2 cellular contexts compared by ENCODE assay signal in the genomic region with DNA sequence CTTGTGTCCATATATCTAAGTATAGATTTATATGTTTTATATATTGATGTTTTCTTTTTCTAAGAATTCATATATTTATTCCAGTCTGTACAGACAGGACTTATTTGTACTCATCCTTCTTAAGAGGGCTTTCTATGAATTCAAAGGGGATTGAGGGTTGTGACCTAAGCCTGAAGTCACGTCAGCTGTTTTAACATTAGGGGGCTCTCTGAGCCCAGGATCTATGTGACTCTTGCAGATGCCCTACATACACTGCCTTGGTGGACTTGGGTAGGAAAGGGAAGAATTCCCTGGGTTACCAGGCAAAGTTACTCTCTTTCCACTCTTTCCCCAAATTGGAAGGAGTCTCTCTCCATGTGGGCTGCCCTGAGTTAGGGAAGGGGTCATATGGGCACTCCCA.
TF ChIP-seq lines count a peak whose summit lies in the region.

No MANE protein-coding gene starts in this region.

TF ChIP-seq in GM23338, 12 proteins besides CTCF, POLR2A, EP300 and RAD21 (continues in another document):
- TF ChIP-seq, protein P1, sequence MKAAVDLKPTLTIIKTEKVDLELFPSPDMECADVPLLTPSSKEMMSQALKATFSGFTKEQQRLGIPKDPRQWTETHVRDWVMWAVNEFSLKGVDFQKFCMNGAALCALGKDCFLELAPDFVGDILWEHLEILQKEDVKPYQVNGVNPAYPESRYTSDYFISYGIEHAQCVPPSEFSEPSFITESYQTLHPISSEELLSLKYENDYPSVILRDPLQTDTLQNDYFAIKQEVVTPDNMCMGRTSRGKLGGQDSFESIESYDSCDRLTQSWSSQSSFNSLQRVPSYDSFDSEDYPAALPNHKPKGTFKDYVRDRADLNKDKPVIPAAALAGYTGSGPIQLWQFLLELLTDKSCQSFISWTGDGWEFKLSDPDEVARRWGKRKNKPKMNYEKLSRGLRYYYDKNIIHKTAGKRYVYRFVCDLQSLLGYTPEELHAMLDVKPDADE (IDR thresholded peaks at IDR 0.05): no peak
- no peak for TF ChIP-seq CREB1 (CRISPR knock-in tag; IDR thresholded peaks at IDR 0.05; ENCODE audit: low read depth)
- TF ChIP-seq JUNB (IDR thresholded peaks at IDR 0.05; ENCODE audit: unreplicated experiment): no peak
- no peak for TF ChIP-seq EZH2phosphoT487 (IDR thresholded peaks at IDR 0.05; ENCODE audit: unreplicated experiment)
- no peak for TF ChIP-seq ZNF114 (CRISPR knock-in tag; IDR thresholded peaks at IDR 0.05)
- no peak for TF ChIP-seq EZH2 (IDR thresholded peaks at IDR 0.05; ENCODE audit: low read depth, unreplicated experiment)
- no peak for TF ChIP-seq STAT1 (IDR thresholded peaks at IDR 0.05; ENCODE audit: unreplicated experiment)
- TF ChIP-seq ZNF331 (CRISPR knock-in tag; IDR thresholded peaks at IDR 0.05; ENCODE audit: low read depth): no peak
- TF ChIP-seq, protein P2, sequence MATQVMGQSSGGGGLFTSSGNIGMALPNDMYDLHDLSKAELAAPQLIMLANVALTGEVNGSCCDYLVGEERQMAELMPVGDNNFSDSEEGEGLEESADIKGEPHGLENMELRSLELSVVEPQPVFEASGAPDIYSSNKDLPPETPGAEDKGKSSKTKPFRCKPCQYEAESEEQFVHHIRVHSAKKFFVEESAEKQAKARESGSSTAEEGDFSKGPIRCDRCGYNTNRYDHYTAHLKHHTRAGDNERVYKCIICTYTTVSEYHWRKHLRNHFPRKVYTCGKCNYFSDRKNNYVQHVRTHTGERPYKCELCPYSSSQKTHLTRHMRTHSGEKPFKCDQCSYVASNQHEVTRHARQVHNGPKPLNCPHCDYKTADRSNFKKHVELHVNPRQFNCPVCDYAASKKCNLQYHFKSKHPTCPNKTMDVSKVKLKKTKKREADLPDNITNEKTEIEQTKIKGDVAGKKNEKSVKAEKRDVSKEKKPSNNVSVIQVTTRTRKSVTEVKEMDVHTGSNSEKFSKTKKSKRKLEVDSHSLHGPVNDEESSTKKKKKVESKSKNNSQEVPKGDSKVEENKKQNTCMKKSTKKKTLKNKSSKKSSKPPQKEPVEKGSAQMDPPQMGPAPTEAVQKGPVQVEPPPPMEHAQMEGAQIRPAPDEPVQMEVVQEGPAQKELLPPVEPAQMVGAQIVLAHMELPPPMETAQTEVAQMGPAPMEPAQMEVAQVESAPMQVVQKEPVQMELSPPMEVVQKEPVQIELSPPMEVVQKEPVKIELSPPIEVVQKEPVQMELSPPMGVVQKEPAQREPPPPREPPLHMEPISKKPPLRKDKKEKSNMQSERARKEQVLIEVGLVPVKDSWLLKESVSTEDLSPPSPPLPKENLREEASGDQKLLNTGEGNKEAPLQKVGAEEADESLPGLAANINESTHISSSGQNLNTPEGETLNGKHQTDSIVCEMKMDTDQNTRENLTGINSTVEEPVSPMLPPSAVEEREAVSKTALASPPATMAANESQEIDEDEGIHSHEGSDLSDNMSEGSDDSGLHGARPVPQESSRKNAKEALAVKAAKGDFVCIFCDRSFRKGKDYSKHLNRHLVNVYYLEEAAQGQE (IDR thresholded peaks at IDR 0.05; ENCODE audit: unreplicated experiment): no peak
- TF ChIP-seq NANOG (IDR thresholded peaks at IDR 0.05; ENCODE audit: borderline replicate concordance): no peak

TF ChIP-seq in WTC11, 78 proteins besides CTCF, POLR2A, EP300 and RAD21:
- TF ChIP-seq, protein P3, sequence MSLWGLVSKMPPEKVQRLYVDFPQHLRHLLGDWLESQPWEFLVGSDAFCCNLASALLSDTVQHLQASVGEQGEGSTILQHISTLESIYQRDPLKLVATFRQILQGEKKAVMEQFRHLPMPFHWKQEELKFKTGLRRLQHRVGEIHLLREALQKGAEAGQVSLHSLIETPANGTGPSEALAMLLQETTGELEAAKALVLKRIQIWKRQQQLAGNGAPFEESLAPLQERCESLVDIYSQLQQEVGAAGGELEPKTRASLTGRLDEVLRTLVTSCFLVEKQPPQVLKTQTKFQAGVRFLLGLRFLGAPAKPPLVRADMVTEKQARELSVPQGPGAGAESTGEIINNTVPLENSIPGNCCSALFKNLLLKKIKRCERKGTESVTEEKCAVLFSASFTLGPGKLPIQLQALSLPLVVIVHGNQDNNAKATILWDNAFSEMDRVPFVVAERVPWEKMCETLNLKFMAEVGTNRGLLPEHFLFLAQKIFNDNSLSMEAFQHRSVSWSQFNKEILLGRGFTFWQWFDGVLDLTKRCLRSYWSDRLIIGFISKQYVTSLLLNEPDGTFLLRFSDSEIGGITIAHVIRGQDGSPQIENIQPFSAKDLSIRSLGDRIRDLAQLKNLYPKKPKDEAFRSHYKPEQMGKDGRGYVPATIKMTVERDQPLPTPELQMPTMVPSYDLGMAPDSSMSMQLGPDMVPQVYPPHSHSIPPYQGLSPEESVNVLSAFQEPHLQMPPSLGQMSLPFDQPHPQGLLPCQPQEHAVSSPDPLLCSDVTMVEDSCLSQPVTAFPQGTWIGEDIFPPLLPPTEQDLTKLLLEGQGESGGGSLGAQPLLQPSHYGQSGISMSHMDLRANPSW (CRISPR knock-in tag; conservative IDR thresholded peaks at IDR 0.05; ENCODE audit: low read depth): no peak
- TF ChIP-seq, protein P4, sequence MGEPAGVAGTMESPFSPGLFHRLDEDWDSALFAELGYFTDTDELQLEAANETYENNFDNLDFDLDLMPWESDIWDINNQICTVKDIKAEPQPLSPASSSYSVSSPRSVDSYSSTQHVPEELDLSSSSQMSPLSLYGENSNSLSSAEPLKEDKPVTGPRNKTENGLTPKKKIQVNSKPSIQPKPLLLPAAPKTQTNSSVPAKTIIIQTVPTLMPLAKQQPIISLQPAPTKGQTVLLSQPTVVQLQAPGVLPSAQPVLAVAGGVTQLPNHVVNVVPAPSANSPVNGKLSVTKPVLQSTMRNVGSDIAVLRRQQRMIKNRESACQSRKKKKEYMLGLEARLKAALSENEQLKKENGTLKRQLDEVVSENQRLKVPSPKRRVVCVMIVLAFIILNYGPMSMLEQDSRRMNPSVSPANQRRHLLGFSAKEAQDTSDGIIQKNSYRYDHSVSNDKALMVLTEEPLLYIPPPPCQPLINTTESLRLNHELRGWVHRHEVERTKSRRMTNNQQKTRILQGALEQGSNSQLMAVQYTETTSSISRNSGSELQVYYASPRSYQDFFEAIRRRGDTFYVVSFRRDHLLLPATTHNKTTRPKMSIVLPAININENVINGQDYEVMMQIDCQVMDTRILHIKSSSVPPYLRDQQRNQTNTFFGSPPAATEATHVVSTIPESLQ (CRISPR knock-in tag; IDR thresholded peaks at IDR 0.05): no peak
- TF ChIP-seq ZNF423 (CRISPR knock-in tag; IDR thresholded peaks at IDR 0.05): no peak
- TF ChIP-seq, protein P5, sequence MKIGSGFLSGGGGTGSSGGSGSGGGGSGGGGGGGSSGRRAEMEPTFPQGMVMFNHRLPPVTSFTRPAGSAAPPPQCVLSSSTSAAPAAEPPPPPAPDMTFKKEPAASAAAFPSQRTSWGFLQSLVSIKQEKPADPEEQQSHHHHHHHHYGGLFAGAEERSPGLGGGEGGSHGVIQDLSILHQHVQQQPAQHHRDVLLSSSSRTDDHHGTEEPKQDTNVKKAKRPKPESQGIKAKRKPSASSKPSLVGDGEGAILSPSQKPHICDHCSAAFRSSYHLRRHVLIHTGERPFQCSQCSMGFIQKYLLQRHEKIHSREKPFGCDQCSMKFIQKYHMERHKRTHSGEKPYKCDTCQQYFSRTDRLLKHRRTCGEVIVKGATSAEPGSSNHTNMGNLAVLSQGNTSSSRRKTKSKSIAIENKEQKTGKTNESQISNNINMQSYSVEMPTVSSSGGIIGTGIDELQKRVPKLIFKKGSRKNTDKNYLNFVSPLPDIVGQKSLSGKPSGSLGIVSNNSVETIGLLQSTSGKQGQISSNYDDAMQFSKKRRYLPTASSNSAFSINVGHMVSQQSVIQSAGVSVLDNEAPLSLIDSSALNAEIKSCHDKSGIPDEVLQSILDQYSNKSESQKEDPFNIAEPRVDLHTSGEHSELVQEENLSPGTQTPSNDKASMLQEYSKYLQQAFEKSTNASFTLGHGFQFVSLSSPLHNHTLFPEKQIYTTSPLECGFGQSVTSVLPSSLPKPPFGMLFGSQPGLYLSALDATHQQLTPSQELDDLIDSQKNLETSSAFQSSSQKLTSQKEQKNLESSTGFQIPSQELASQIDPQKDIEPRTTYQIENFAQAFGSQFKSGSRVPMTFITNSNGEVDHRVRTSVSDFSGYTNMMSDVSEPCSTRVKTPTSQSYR (CRISPR knock-in tag; IDR thresholded peaks at IDR 0.05): no peak
- no peak for TF ChIP-seq NFE2L1 (CRISPR knock-in tag; IDR thresholded peaks at IDR 0.05)
- TF ChIP-seq NR1H2 (CRISPR knock-in tag; IDR thresholded peaks at IDR 0.05): no peak
- TF ChIP-seq FOXP1 (CRISPR knock-in tag; IDR thresholded peaks at IDR 0.05; ENCODE audit: borderline replicate concordance): no peak
- no peak for TF ChIP-seq NR3C1 (CRISPR knock-in tag; conservative IDR thresholded peaks at IDR 0.05; ENCODE audit: low read depth)
- no peak for TF ChIP-seq SMAD3 (CRISPR knock-in tag; IDR thresholded peaks at IDR 0.05; ENCODE audit: borderline replicate concordance)
- TF ChIP-seq, protein P6, sequence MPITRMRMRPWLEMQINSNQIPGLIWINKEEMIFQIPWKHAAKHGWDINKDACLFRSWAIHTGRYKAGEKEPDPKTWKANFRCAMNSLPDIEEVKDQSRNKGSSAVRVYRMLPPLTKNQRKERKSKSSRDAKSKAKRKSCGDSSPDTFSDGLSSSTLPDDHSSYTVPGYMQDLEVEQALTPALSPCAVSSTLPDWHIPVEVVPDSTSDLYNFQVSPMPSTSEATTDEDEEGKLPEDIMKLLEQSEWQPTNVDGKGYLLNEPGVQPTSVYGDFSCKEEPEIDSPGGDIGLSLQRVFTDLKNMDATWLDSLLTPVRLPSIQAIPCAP (CRISPR knock-in tag; IDR thresholded peaks at IDR 0.05): no peak
- TF ChIP-seq, protein P7, sequence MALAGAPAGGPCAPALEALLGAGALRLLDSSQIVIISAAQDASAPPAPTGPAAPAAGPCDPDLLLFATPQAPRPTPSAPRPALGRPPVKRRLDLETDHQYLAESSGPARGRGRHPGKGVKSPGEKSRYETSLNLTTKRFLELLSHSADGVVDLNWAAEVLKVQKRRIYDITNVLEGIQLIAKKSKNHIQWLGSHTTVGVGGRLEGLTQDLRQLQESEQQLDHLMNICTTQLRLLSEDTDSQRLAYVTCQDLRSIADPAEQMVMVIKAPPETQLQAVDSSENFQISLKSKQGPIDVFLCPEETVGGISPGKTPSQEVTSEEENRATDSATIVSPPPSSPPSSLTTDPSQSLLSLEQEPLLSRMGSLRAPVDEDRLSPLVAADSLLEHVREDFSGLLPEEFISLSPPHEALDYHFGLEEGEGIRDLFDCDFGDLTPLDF (CRISPR knock-in tag; IDR thresholded peaks at IDR 0.05): no peak
- TF ChIP-seq ETV6 (CRISPR knock-in tag; IDR thresholded peaks at IDR 0.05): no peak
- no peak for TF ChIP-seq TP53 (CRISPR knock-in tag; IDR thresholded peaks at IDR 0.05)
- no peak for TF ChIP-seq ZBTB21 (CRISPR knock-in tag; IDR thresholded peaks at IDR 0.05; ENCODE audit: borderline replicate concordance)
TF ChIP-seq in WTC11: peak in this region for 0.
